Comparison of ENCODE assay signal across 9 cellular contexts in the genomic region with DNA sequence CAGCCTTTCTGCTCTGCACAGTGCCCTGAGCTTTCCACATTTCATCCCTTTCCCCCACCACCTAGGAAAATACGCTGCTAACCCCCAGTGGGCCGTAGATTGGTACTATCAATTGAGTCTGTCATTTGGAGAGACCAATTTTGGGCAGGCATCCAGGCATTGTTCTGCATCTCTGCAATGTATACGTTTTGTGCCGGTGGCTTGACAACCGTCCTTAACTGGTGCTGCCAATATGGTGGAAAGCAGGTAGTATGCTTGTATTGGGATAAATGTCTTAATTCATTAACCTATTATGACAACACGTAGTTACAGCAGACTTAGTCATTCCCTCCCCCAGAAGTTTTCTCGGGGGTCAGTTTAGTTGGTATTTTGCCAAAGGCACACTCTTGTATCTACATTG. TPM values are rescaled to one million over a fixed set of nuclear protein-coding genes. Genes with fewer than 3 reads are reported as not detected.
DNase-seq lines count a peak whose midpoint lies in the region; ATAC-seq and TF ChIP-seq lines count a peak whose summit lies in the region.
"Had no signal": no experiment of that assay in that cellular context is flagged by ENCODE, and none has a peak within 500 bp of the region (broad histone marks: within the 10 kb centered on the region; RNA-seq: fewer than 3 reads in every experiment).

No MANE protein-coding gene starts in this region.

- no peak for TF ChIP-seq EP300 in sigmoid colon (IDR thresholded peaks at IDR 0.05)

- H3K9me3 Mint-ChIP-seq in CD4-positive, alpha-beta memory T cell: peaks cover 0 to 4% (median 2%) of the 10 kb centered on the region in 8 donors
- peaks cover 0 to 5% (median 0%) of the 10 kb centered on the region in 9 donors for H3K9me3 Mint-ChIP-seq in naive thymus-derived CD8-positive, alpha-beta T cell

- CTCF ChIA-PET in CD4-positive, alpha-beta memory T cell (lab: Charles Lee; ENCODE audit: partially characterized antibody): interaction anchor here (0.8 to 1.2 kb wide), 2 partner anchors 15 to 17 kb away, joined by 3 read pairs; no protein-coding TSS in a partner anchor

- no peak for TF ChIP-seq POLR2A in sigmoid colon (IDR thresholded peaks at IDR 0.05)

- DNase-seq in CD4-positive, alpha-beta memory T cell: peak in 1 of 5 donors; percentile 4
- DNase-seq in ascending aorta (ENCODE audit: low spot score in 2 of 2): no peak
- DNase-seq in naive thymus-derived CD8-positive, alpha-beta T cell: no peak
- DNase-seq in NCI-H510A treated with DMSO at 0.1 percent for 48 hours (lab: John Stamatoyannopoulos, UW): no peak
- DNase-seq in sigmoid colon: no peak
- DNase-seq in KG1 (lab: John Stamatoyannopoulos, UW): no peak

- H3K27me3 Mint-ChIP-seq in CD4-positive, alpha-beta memory T cell: peaks cover 52 to 66% of the 10 kb centered on the region in 2 donors
- peaks cover 55 to 84% (median 75%) of the 10 kb centered on the region in 5 donors for H3K27me3 Mint-ChIP-seq in naive thymus-derived CD8-positive, alpha-beta T cell

- peak overlapping the region; percentile 82 to 97 (median 88) for H3K4me3 Mint-ChIP-seq in CD4-positive, alpha-beta memory T cell
- H3K4me3 Mint-ChIP-seq in naive thymus-derived CD8-positive, alpha-beta T cell: peak overlapping the region; percentile 81 to 95 (median 88)

- H3K4me1 Mint-ChIP-seq in CD4-positive, alpha-beta memory T cell: peaks cover 18 to 36% (median 28%) of the 10 kb centered on the region in 4 donors
- peaks cover 13 to 29% (median 27%) of the 10 kb centered on the region in 4 donors for H3K4me1 Mint-ChIP-seq in naive thymus-derived CD8-positive, alpha-beta T cell

- H3K4me3 ChIP-seq in CD4-positive, alpha-beta memory T cell (ENCODE audit: low read length in 2 of 2): no peak overlapping the region
- H3K4me3 ChIP-seq in ascending aorta: peak overlapping the region; percentile 52 to 81
- peak overlapping the region in 1 of 4 donors; percentile 66 for H3K4me3 ChIP-seq in sigmoid colon

- H3K27me3 ChIP-seq in CD4-positive, alpha-beta memory T cell (ENCODE audit: insufficient read depth, low read length): peaks cover 30% of the 10 kb centered on the region
- H3K27me3 ChIP-seq in ascending aorta: no peaks in the 10 kb centered on the region
- peaks cover 3 to 41% (median 19%) of the 10 kb centered on the region in 3 donors for H3K27me3 ChIP-seq in sigmoid colon

- intact Hi-C loops in CD4-positive, alpha-beta memory T cell (cut with micrococcal nuclease): no loop called here
- intact Hi-C loops in ascending aorta (cut with DNase I): no loop called here
- intact Hi-C loops in sigmoid colon (cut with DNase I): no loop called here

- peaks cover 0 to 3% of the 10 kb centered on the region in 2 donors for H3K36me3 Mint-ChIP-seq in CD4-positive, alpha-beta memory T cell
- H3K36me3 Mint-ChIP-seq in naive thymus-derived CD8-positive, alpha-beta T cell: peaks cover 0 to 12% (median 3%) of the 10 kb centered on the region in 3 donors

- peak overlapping the region in 2 of 7 donors; percentile 32 to 80 for H3K27ac Mint-ChIP-seq in CD4-positive, alpha-beta memory T cell
- no peak overlapping the region for H3K27ac Mint-ChIP-seq in naive thymus-derived CD8-positive, alpha-beta T cell

- WGBS in sigmoid colon, 2 donors: 11% methylated on average over 7 of the region's 7 CpGs

- H3K27ac ChIP-seq in CD4-positive, alpha-beta memory T cell (ENCODE audit: low read depth, low read length): no peak overlapping the region
- H3K27ac ChIP-seq in ascending aorta (no peak overlapping the region), sigmoid colon (no peak overlapping the region)
- H3K27ac ChIP-seq: KMS-11 had no signal

- ATAC-seq in HG03159 (IDR thresholded peaks at IDR 0.05; ENCODE audit: unreplicated experiment): peak; percentile 7
- peak; percentile 15 for ATAC-seq in naive thymus-derived CD8-positive, alpha-beta T cell
- no peak for ATAC-seq in HG03565 (IDR thresholded peaks at IDR 0.05; ENCODE audit: unreplicated experiment)

- H3K36me3 ChIP-seq in CD4-positive, alpha-beta memory T cell (ENCODE audit: insufficient read depth, low read length): no peaks in the 10 kb centered on the region
- no peaks in the 10 kb centered on the region for H3K36me3 ChIP-seq in ascending aorta
- H3K36me3 ChIP-seq in sigmoid colon: no peaks in the 10 kb centered on the region

- peaks cover 19% of the 10 kb centered on the region for H3K4me1 ChIP-seq in CD4-positive, alpha-beta memory T cell (ENCODE audit: insufficient read depth, low read length)
- H3K4me1 ChIP-seq in ascending aorta: peaks cover 4 to 14% of the 10 kb centered on the region in 2 donors
- peaks cover 0 to 26% (median 23%) of the 10 kb centered on the region in 4 donors for H3K4me1 ChIP-seq in sigmoid colon

- POLR2A ChIA-PET in CD4-positive, alpha-beta memory T cell (lab: Charles Lee; ENCODE audit: partially characterized antibody): no interaction called here
- POLR2A ChIA-PET in naive thymus-derived CD8-positive, alpha-beta T cell (lab: Charles Lee): no interaction called here

- H3K9me3 ChIP-seq in CD4-positive, alpha-beta memory T cell (ENCODE audit: control insufficient read depth in 1 of 2, low read length in 2 of 2): no peaks in the 10 kb centered on the region
- no peaks in the 10 kb centered on the region for H3K9me3 ChIP-seq in ascending aorta
- H3K9me3 ChIP-seq in sigmoid colon: no peaks in the 10 kb centered on the region

- TF ChIP-seq CTCF in ascending aorta (IDR thresholded peaks at IDR 0.05): no peak
- TF ChIP-seq CTCF in sigmoid colon (IDR thresholded peaks at IDR 0.05): no peak

RNA-seq across cellular contexts. Expression of gene ELMOD1, which starts 1.3 kb away (rescaled TPM):
- total RNA-seq in CD4-positive, alpha-beta memory T cell: not detected
- not detected for polyA plus RNA-seq in CD4-positive, alpha-beta memory T cell
- not detected for total RNA-seq in ascending aorta
- not detected for total RNA-seq in naive thymus-derived CD8-positive, alpha-beta T cell
- polyA plus RNA-seq in naive thymus-derived CD8-positive, alpha-beta T cell: not detected
- total RNA-seq in sigmoid colon: 1 to 10 TPM in 1 of 4 donors, under 1 TPM in 3; 0.14 to 1.4 (median 0.52) TPM
- polyA plus RNA-seq in sigmoid colon: under 1 TPM in 1 of 3 donors, not detected in 2; 0.22 TPM

RNA-seq across cellular contexts. Expression of gene ALKBH8, which starts 26.7 kb away (rescaled TPM):
- total RNA-seq in CD4-positive, alpha-beta memory T cell: 10 to 100 TPM; 14.6 to 15.2 TPM
- polyA plus RNA-seq in CD4-positive, alpha-beta memory T cell: 10 to 100 TPM in 1 of 2 donors, 1 to 10 TPM in 1; 3.5 to 11.9 TPM
- 0.32 TPM for total RNA-seq in ascending aorta
- 10 to 100 TPM; 18.1 to 18.2 TPM for total RNA-seq in naive thymus-derived CD8-positive, alpha-beta T cell
- 10 to 100 TPM in 2 of 3 donors, 1 to 10 TPM in 1; 6.1 to 11.9 (median 10.9) TPM for polyA plus RNA-seq in naive thymus-derived CD8-positive, alpha-beta T cell
- 10 to 100 TPM in 1 of 4 donors, 1 to 10 TPM in 3; 5.8 to 11.1 (median 7.0) TPM for total RNA-seq in sigmoid colon
- polyA plus RNA-seq in sigmoid colon: 1 to 10 TPM; 1.2 to 3.6 (median 1.6) TPM

Comparison
In these comparisons a context has a peak if more than half of its experiments do, and no peak if none do; other contexts are left out.
1. H3K4me3 ChIP-seq: peak in ascending aorta (2 of 2); none in CD4-positive, alpha-beta memory T cell (0 of 2).